In genomic region chr6:140228491-140228890, GRCh38 we compare ENCODE assay signal across 38 cellular contexts.
"Had no signal": no experiment of that assay in that cellular context is flagged by ENCODE, and none has a peak within 500 bp of the region (broad histone marks: within the 10 kb centered on the region; RNA-seq: fewer than 3 reads in every experiment).

No MANE protein-coding gene starts in this region.

- ATAC-seq: activated CD8-positive, alpha-beta T cell treated with anti-CD3 and anti-CD28 coated beads for 36 hours; activated naive CD8-positive, alpha-beta T cell treated with anti-CD3 and anti-CD28 coated beads, Interleukin-2, amount 50 U/mL, for 24 hours; activated T-cell treated with anti-CD3 and anti-CD28 coated beads, Interleukin-2, amount 50 U/mL, for 4 hours; activated T-cell treated with anti-CD3 and anti-CD28 coated beads, Interleukin-2, amount 50 U/mL, for 72 hours; activated T-helper 17 cell treated with anti-CD3 and anti-CD28 coated beads, Interleukin-2, amount 50 U/mL, for 72 hours had no signal

- H3K27ac ChIP-seq: ascending aorta, cardiac muscle cell, VCaP had no signal

- H3K27me3 Mint-ChIP-seq: activated B cell treated with CpG ODN at 0.5 μM for 24 hours; activated CD4-positive, alpha-beta T cell treated with anti-CD3 and anti-CD28 coated beads, Interleukin-2, amount 10 ng/mL, durations not matched to agents 24 days and 14 days; activated CD8-positive, alpha-beta T cell treated with anti-CD3 and anti-CD28 coated beads for 36 hours; brain had no signal

- DNase-seq: activated B cell treated with CpG ODN at 0.5 μM for 24 hours; activated CD4-positive, alpha-beta memory T cell treated with anti-CD3 and anti-CD28 coated beads for 36 hours; activated CD4-positive, alpha-beta T cell treated with anti-CD3 and anti-CD28 coated beads for 4 hours; activated CD4-positive, alpha-beta T cell treated with anti-CD3 and anti-CD28 coated beads, Interleukin-2, amount 10 ng/mL, durations not matched to agents 24 days and 14 days; activated CD4-positive, alpha-beta T cell treated with anti-CD3 and anti-CD28 coated beads, Interleukin-2, amount 50 U/mL, for 1 hour; activated CD4-positive, alpha-beta T cell treated with anti-CD3 and anti-CD28 coated beads, Interleukin-2, amount 50 U/mL, for 4 hours; activated CD4-positive, CD25-positive, alpha-beta regulatory T cell treated with anti-CD3 and anti-CD28 coated beads, Interleukin-2, amount 50 U/mL, for 72 hours; activated CD8-positive, alpha-beta memory T cell treated with anti-CD3 and anti-CD28 coated beads, Interleukin-2, amount 50 U/mL, for 4 hours; activated CD8-positive, alpha-beta T cell treated with anti-CD3 and anti-CD28 coated beads for 36 hours; activated effector memory CD4-positive, alpha-beta T cell treated with anti-CD3 and anti-CD28 coated beads, Interleukin-2, amount 50 U/mL, for 16 hours; activated gamma-delta T cell treated with Interleukin-2 at 50 U/mL for 16 hours; activated naive CD4-positive, alpha-beta T cell; activated naive CD4-positive, alpha-beta T cell treated with anti-CD3 and anti-CD28 coated beads for 36 hours; activated naive CD8-positive, alpha-beta T cell treated with anti-CD3 and anti-CD28 coated beads, Interleukin-2, amount 10 ng/mL, durations not matched to agents 7 days and 5 days; activated naive CD8-positive, alpha-beta T cell treated with anti-CD3 and anti-CD28 coated beads, Interleukin-2, amount 50 U/mL, for 24 hours; activated T-cell treated with anti-CD3 and anti-CD28 coated beads for 4 hours; activated T-cell treated with anti-CD3 and anti-CD28 coated beads, Interleukin-2, amount 50 U/mL, for 1 hour; activated T-cell treated with anti-CD3 and anti-CD28 coated beads, Interleukin-2, amount 50 U/mL, for 4 hours; activated T-cell treated with anti-CD3 and anti-CD28 coated beads, Interleukin-2, amount 50 U/mL, for 72 hours; amygdala; anterior cingulate cortex; caudate nucleus; cerebellar nuclear complex; T-helper 1 cell; T-helper 2 cell; T-helper 9 cell had no signal

- H3K36me3 Mint-ChIP-seq: activated CD4-positive, alpha-beta memory T cell treated with anti-CD3 and anti-CD28 coated beads for 36 hours; activated naive CD4-positive, alpha-beta T cell treated with anti-CD3 and anti-CD28 coated beads, Interleukin-2, amount 50 U/mL, for 24 hours; activated naive CD8-positive, alpha-beta T cell; activated naive CD8-positive, alpha-beta T cell treated with anti-CD3 and anti-CD28 coated beads, Interleukin-2, amount 10 ng/mL, durations not matched to agents 7 days and 5 days; brain had no signal

- H3K9me3 Mint-ChIP-seq: T-helper 2 cell treated with Interferon-gamma antibody and Interleukin-4, amounts not matched to agents 5 μg/mL and 100 μg/mL, for 36 hours had no signal

- H3K4me3 ChIP-seq: ascending aorta, cardiac muscle cell had no signal

- H3K36me3 ChIP-seq: ascending aorta, cardiac muscle cell had no signal

- H3K4me3 Mint-ChIP-seq: activated B cell treated with CpG ODN at 0.5 μM for 24 hours; activated CD4-positive, alpha-beta memory T cell treated with anti-CD3 and anti-CD28 coated beads for 36 hours; activated CD4-positive, alpha-beta T cell treated with anti-CD3 and anti-CD28 coated beads, Interleukin-2, amount 10 ng/mL, durations not matched to agents 24 days and 14 days; activated CD8-positive, alpha-beta T cell treated with anti-CD3 and anti-CD28 coated beads for 36 hours; activated naive CD4-positive, alpha-beta T cell treated with anti-CD3 and anti-CD28 coated beads for 36 hours; activated naive CD4-positive, alpha-beta T cell treated with anti-CD3 and anti-CD28 coated beads, Interleukin-2, amount 50 U/mL, for 24 hours; activated naive CD8-positive, alpha-beta T cell; activated naive CD8-positive, alpha-beta T cell treated with anti-CD3 and anti-CD28 coated beads, Interleukin-2, amount 10 ng/mL, durations not matched to agents 7 days and 5 days; activated naive CD8-positive, alpha-beta T cell treated with anti-CD3 and anti-CD28 coated beads, Interleukin-2, amount 50 U/mL, for 24 hours; activated T-cell treated with anti-CD3 and anti-CD28 coated beads, Interleukin-2, amount 50 U/mL, for 4 hours; activated T-cell treated with anti-CD3 and anti-CD28 coated beads, Interleukin-2, amount 50 U/mL, for 72 hours; activated T-helper 1 cell treated with anti-CD3 and anti-CD28 coated beads, Interleukin-12 subunit alpha, Interleukin-12 subunit beta, Interleukin-2, Interleukin-4 antibody, amounts not matched to agents 30 ng/mL and 10 ng/mL and 1 ng/mL, durations not matched to agents 14 hours and 24 hours and 36 hours; activated T-helper 17 cell treated with anti-CD3 and anti-CD28 coated beads, Interleukin-2, amount 50 U/mL, for 72 hours; brain; central memory CD8-positive, alpha-beta T cell; T-helper 1 cell treated with Interleukin-12 subunit alpha and Interleukin-12 subunit beta and Interleukin-4 antibody, amounts not matched to agents 30 μg/mL and 1 μg/mL, for 36 hours; T-helper 2 cell treated with Interferon-gamma antibody and Interleukin-4, amounts not matched to agents 5 μg/mL and 100 μg/mL, for 36 hours had no signal

- H3K27me3 ChIP-seq: ascending aorta, cardiac muscle cell had no signal

- FAIRE-seq: bronchial epithelial cell had no signal

- H3K4me1 Mint-ChIP-seq: activated B cell treated with CpG ODN at 0.5 μM for 24 hours; activated CD4-positive, alpha-beta T cell treated with anti-CD3 and anti-CD28 coated beads, Interleukin-2, amount 10 ng/mL, durations not matched to agents 24 days and 14 days; activated naive CD4-positive, alpha-beta T cell treated with anti-CD3 and anti-CD28 coated beads, Interleukin-2, amount 50 U/mL, for 24 hours; activated naive CD8-positive, alpha-beta T cell treated with anti-CD3 and anti-CD28 coated beads, Interleukin-2, amount 10 ng/mL, durations not matched to agents 7 days and 5 days; activated naive CD8-positive, alpha-beta T cell treated with anti-CD3 and anti-CD28 coated beads, Interleukin-2, amount 50 U/mL, for 24 hours; activated T-helper 17 cell treated with anti-CD3 and anti-CD28 coated beads, Interleukin-2, amount 50 U/mL, for 72 hours; central memory CD8-positive, alpha-beta T cell had no signal

- H3K9me3 ChIP-seq: ascending aorta had no signal

- H3K27ac Mint-ChIP-seq: activated B cell treated with CpG ODN at 0.5 μM for 24 hours; activated CD4-positive, alpha-beta memory T cell treated with anti-CD3 and anti-CD28 coated beads for 36 hours; activated CD4-positive, alpha-beta T cell treated with anti-CD3 and anti-CD28 coated beads, Interleukin-2, amount 10 ng/mL, durations not matched to agents 24 days and 14 days; activated CD8-positive, alpha-beta T cell treated with anti-CD3 and anti-CD28 coated beads for 36 hours; activated naive CD4-positive, alpha-beta T cell treated with anti-CD3 and anti-CD28 coated beads for 36 hours; activated naive CD4-positive, alpha-beta T cell treated with anti-CD3 and anti-CD28 coated beads, Interleukin-2, amount 50 U/mL, for 24 hours; activated naive CD8-positive, alpha-beta T cell; activated naive CD8-positive, alpha-beta T cell treated with anti-CD3 and anti-CD28 coated beads, Interleukin-2, amount 10 ng/mL, durations not matched to agents 7 days and 5 days; activated naive CD8-positive, alpha-beta T cell treated with anti-CD3 and anti-CD28 coated beads, Interleukin-2, amount 50 U/mL, for 24 hours; activated T-cell treated with anti-CD3 and anti-CD28 coated beads, Interleukin-2, amount 50 U/mL, for 72 hours; activated T-helper 1 cell treated with anti-CD3 and anti-CD28 coated beads, Interleukin-12 subunit alpha, Interleukin-12 subunit beta, Interleukin-2, Interleukin-4 antibody, amounts not matched to agents 30 ng/mL and 10 ng/mL and 1 ng/mL, durations not matched to agents 14 hours and 24 hours and 36 hours; activated T-helper 17 cell treated with anti-CD3 and anti-CD28 coated beads, Interleukin-2, amount 50 U/mL, for 72 hours; brain; T-helper 1 cell treated with Interleukin-12 subunit alpha and Interleukin-12 subunit beta and Interleukin-4 antibody, amounts not matched to agents 30 μg/mL and 1 μg/mL, for 36 hours; T-helper 2 cell treated with Interferon-gamma antibody and Interleukin-4, amounts not matched to agents 5 μg/mL and 100 μg/mL, for 36 hours had no signal

- H3K4me1 ChIP-seq: ascending aorta had no signal
